In genomic region chr9:74281674-74282073, GRCh38 we compare ENCODE assay signal across 12 cellular contexts.
DNase-seq lines count a peak whose midpoint lies in the region; TF ChIP-seq lines count a peak whose summit lies in the region.
"Had no signal": no experiment of that assay in that cellular context is flagged by ENCODE, and none has a peak within 500 bp of the region (broad histone marks: within the 10 kb centered on the region; RNA-seq: fewer than 3 reads in every experiment).

No MANE protein-coding gene starts in this region.

- TF ChIP-seq CTCF in GM12875 (IDR thresholded peaks at IDR 0.05; ENCODE audit: borderline replicate concordance, insufficient read depth, low read depth, low read length), result peak; percentile 44
- peak; percentile 20 for TF ChIP-seq CTCF in epithelial cell of esophagus (IDR thresholded peaks at IDR 0.05; ENCODE audit: insufficient read depth, low read depth, low read length, missing control alignments)
- TF ChIP-seq CTCF in lower leg skin (IDR thresholded peaks at IDR 0.05), result no peak
- TF ChIP-seq CTCF in foreskin fibroblast (IDR thresholded peaks at IDR 0.05; ENCODE audit: low read depth, low read length), result no peak

- H3K4me3 ChIP-seq in BLaER1 (no peak overlapping the region), GM12875 (ENCODE audit: low read depth, low read length) (no peak overlapping the region), epithelial cell of esophagus (ENCODE audit: low read length) (no peak overlapping the region), lower leg skin (ENCODE audit: low read depth, poor library complexity, severe bottlenecking) (no peak overlapping the region), foreskin fibroblast (ENCODE audit: low read depth in 1 of 2, low read length in 2 of 2) (no peak overlapping the region)
- H3K4me3 ChIP-seq: ovary had no signal

- 90 to 97% methylated on average over 1 of the region's 1 CpG for WGBS in lower leg skin, 2 donors

- peak overlapping the region; percentile 85 for H3K27ac ChIP-seq in BLaER1
- H3K27ac ChIP-seq: ovary had no signal

- H3K4me1 ChIP-seq in BLaER1, result peaks cover 62% of the 10 kb centered on the region

- no peak overlapping the region for H3K4me2 ChIP-seq in BLaER1

- H3K9me3 ChIP-seq in BLaER1, result peaks cover 5% of the 10 kb centered on the region; the same call in 1 of the 2 replicates
- H3K9me3 ChIP-seq: ovary had no signal

- H4K20me1 ChIP-seq in BLaER1, result no peaks in the 10 kb centered on the region

- TF ChIP-seq POLR2A in lower leg skin (IDR thresholded peaks at IDR 0.05), result no peak

- peak; percentile 4 for DNase-seq in NCI-H69 (lab: John Stamatoyannopoulos, UW)
- DNase-seq in epithelial cell of esophagus (ENCODE audit: low read depth), result peak; percentile 6
- DNase-seq in activated effector memory CD4-positive, alpha-beta T cell treated with Interleukin-2 at 50 U/mL for 16 hours, result no peak
- no peak for DNase-seq in lower leg skin (ENCODE audit: low spot score in 2 of 2)
- no peak for DNase-seq in foreskin fibroblast
- DNase-seq in SKM-1 (lab: John Stamatoyannopoulos, UW; ENCODE audit: unreplicated experiment), result no peak
- DNase-seq: left ventricle myocardium superior, MV-4-11, OCI-M1, ovary had no signal

- H3K36me3 ChIP-seq in BLaER1, result peaks cover 32% of the 10 kb centered on the region
- H3K36me3 ChIP-seq: ovary had no signal

- H3K27me3 ChIP-seq in BLaER1, result no peaks in the 10 kb centered on the region
- H3K27me3 ChIP-seq: ovary had no signal

- H3K9ac ChIP-seq in BLaER1, result no peak overlapping the region

- intact Hi-C loops in lower leg skin (cut with DNase I; ENCODE audit: low total_unique reads), result no loop called here

Comparison
In these comparisons a context has a peak if more than half of its experiments do, and no peak if none do; other contexts are left out.
1. CTCF ChIP-seq: peak in GM12875 (single experiment) and epithelial cell of esophagus (single experiment); none in lower leg skin (0 of 3) and foreskin fibroblast (single experiment).
2. DNase-seq: peak in NCI-H69 (single experiment) and epithelial cell of esophagus (single experiment); none in activated effector memory CD4-positive, alpha-beta T cell treated with Interleukin-2 at 50 U/mL for 16 hours (single experiment), lower leg skin (0 of 2), foreskin fibroblast (0 of 2) and SKM-1 (single experiment).